10 cellular contexts compared by ENCODE assay signal in the genomic region with DNA sequence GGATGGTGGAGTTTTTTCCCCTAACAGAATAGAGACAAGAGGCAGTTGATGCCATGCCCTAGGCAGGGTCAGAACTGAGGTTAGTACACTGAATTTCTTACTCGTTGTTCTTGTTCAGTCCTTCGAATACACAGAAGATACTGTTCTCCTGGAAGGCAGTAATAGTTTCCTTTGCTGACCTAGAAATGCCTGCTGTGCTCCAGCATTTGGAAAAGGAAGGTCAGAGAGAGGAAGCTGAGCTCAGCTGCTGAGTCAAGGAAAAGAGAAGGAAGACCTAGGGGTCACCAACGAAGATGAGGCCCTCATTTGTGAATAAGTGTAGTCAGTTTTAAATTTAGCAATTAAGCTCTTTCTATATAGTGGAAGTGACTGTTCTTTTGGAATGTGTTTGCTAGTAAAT.
A peak's percentile ranks its signal among the peaks of the same experiment; 100 is the strongest.
DNase-seq lines count a peak whose midpoint lies in the region; ATAC-seq and TF ChIP-seq lines count a peak whose summit lies in the region.
"Had no signal": no experiment of that assay in that cellular context is flagged by ENCODE, and none has a peak within 500 bp of the region (broad histone marks: within the 10 kb centered on the region; RNA-seq: fewer than 3 reads in every experiment).

No MANE protein-coding gene starts in this region.

- intact Hi-C loops in mucosa of descending colon (cut with DNase I, micrococcal nuclease): no loop called here

- no peaks in the 10 kb centered on the region for H3K27me3 ChIP-seq in RWPE2 (ENCODE audit: insufficient read depth, poor library complexity, severe bottlenecking)
- no peaks in the 10 kb centered on the region for H3K27me3 ChIP-seq in thoracic aorta (replicated peaks; ENCODE audit: insufficient read depth)

- TF ChIP-seq CTCF in RWPE2 (IDR thresholded peaks at IDR 0.05; ENCODE audit: poor library complexity, severe bottlenecking) (no peak), mucosa of descending colon (IDR thresholded peaks at IDR 0.05) (no peak), thoracic aorta (IDR thresholded peaks at IDR 0.05) (no peak)

- DNase-seq in RWPE2 (ENCODE audit: low spot score) (no peak), dermis blood vessel endothelial cell (peak; percentile 86), mucosa of descending colon (no peak), thoracic aorta (ENCODE audit: low spot score) (no peak), NCI-H345 (lab: John Stamatoyannopoulos, UW) (no peak)
- DNase-seq: retina, T-helper 1 cell had no signal

- no peak overlapping the region for H3K4me3 ChIP-seq in RWPE2 (ENCODE audit: severe bottlenecking)
- H3K4me3 ChIP-seq in mucosa of descending colon: no peak overlapping the region
- H3K4me3 ChIP-seq in thoracic aorta: no peak overlapping the region

- peaks cover 22% of the 10 kb centered on the region for H3K4me1 ChIP-seq in RWPE2 (ENCODE audit: insufficient read depth, poor library complexity, severe bottlenecking)
- no peaks in the 10 kb centered on the region for H3K4me1 ChIP-seq in mucosa of descending colon (ENCODE audit: low read depth)
- peaks cover 34 to 43% of the 10 kb centered on the region in 2 donors for H3K4me1 ChIP-seq in thoracic aorta (ENCODE audit: control insufficient read depth in 1 of 2, low read depth in 2 of 2)

- H3K27ac ChIP-seq in RWPE2 (ENCODE audit: poor library complexity, severe bottlenecking) (peak overlapping the region; percentile 19), thoracic aorta (peak overlapping the region; percentile 84 to 96)

- H3K36me3 ChIP-seq in RWPE2 (ENCODE audit: low read depth) (no peaks in the 10 kb centered on the region), mucosa of descending colon (ENCODE audit: low read depth) (no peaks in the 10 kb centered on the region), thoracic aorta (no peaks in the 10 kb centered on the region)

- H3K9me3 ChIP-seq in RWPE2 (ENCODE audit: severe bottlenecking): no peaks in the 10 kb centered on the region
- H3K9me3 ChIP-seq in mucosa of descending colon: no peaks in the 10 kb centered on the region
- H3K9me3 ChIP-seq in thoracic aorta: no peaks in the 10 kb centered on the region

- no peak; the same call in 2 of the 3 replicates for ATAC-seq in RWPE2 (ENCODE audit: low read depth)
- ATAC-seq in mucosa of descending colon: peak; percentile 21
- ATAC-seq in thoracic aorta (ENCODE audit: insufficient number of reproducible peaks, low FRiP score, low read depth): no peak
- ATAC-seq in GM19328 (IDR thresholded peaks at IDR 0.05; ENCODE audit: unreplicated experiment): no peak
- ATAC-seq in GM21526 (IDR thresholded peaks at IDR 0.05; ENCODE audit: low FRiP score, unreplicated experiment): no peak
- no peak for ATAC-seq in GM18858 (IDR thresholded peaks at IDR 0.05; ENCODE audit: unreplicated experiment)
